In the genomic region with DNA sequence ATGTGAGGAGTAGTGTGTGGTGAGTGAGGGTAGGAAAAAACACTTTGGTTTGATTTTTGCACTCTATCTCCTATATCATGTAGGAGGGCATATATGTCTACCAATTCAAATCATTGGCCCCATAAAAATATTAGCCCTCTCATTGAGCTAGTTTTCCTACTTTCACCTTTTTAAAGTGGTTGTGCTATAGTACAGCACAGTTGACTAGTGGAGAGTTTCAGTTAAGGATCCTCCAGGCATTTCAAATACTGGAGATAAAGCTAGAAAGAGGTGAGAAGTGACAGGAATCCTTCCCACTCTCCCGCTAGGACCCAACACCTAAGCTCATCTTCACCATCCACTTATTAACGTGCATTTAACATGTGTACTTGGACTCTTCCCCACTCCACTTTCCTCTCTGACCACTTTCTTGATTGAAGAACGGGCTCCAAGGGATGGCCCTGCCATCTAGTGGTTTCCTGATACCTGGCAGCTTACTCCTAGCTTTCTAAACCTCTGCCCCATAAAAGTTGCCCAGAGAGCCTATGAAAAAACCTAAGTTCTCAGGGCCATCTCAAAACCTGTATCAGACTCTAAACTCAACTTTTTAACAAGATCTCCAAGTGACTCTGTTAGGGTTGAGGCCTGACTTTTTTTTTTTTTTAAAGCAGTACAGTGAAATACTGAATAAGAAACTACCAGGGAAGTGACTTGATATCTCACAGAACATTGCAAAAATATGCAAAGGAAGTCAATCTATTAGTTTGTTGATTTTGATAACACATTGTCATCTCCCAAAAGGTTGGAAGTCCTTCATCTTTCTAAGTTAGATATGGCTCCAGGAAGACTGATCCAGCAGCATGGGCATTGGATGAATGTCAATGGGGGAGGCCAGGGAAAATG, we compare ENCODE assay signal across 9 cellular contexts. TPM values are rescaled to one million over a fixed set of nuclear protein-coding genes. Genes with fewer than 3 reads are reported as not detected.
DNase-seq lines count a peak whose midpoint lies in the region; ATAC-seq and TF ChIP-seq lines count a peak whose summit lies in the region.
"Had no signal": no experiment of that assay in that cellular context is flagged by ENCODE, and none has a peak within 500 bp of the region (broad histone marks: within the 10 kb centered on the region; RNA-seq: fewer than 3 reads in every experiment).

No MANE protein-coding gene starts in this region.

- no peaks in the 10 kb centered on the region for H3K27me3 Mint-ChIP-seq in CD4-positive, alpha-beta T cell
- H3K27me3 Mint-ChIP-seq in CD8-positive, alpha-beta memory T cell = no peaks in the 10 kb centered on the region

- no peaks in the 10 kb centered on the region for H3K9me3 Mint-ChIP-seq in CD4-positive, alpha-beta T cell
- no peaks in the 10 kb centered on the region for H3K9me3 Mint-ChIP-seq in CD8-positive, alpha-beta memory T cell
- H3K9me3 Mint-ChIP-seq: T-helper 1 cell treated with Interleukin-12 subunit alpha and Interleukin-12 subunit beta and Interleukin-4 antibody, amounts not matched to agents 30 μg/mL and 1 μg/mL, for 36 hours had no signal

- ATAC-seq in CD4-positive, alpha-beta T cell (ENCODE audit: poor library complexity) = no peak
- peak; percentile 49 for ATAC-seq in GM18861 (IDR thresholded peaks at IDR 0.05; ENCODE audit: unreplicated experiment)
- peak; percentile 33 for ATAC-seq in HG03342 (IDR thresholded peaks at IDR 0.05; ENCODE audit: unreplicated experiment)

- no peak overlapping the region for H3K4me3 Mint-ChIP-seq in CD4-positive, alpha-beta T cell
- H3K4me3 Mint-ChIP-seq in CD8-positive, alpha-beta memory T cell = no peak overlapping the region
- H3K4me3 Mint-ChIP-seq: T-helper 1 cell treated with Interleukin-12 subunit alpha and Interleukin-12 subunit beta and Interleukin-4 antibody, amounts not matched to agents 30 μg/mL and 1 μg/mL, for 36 hours had no signal

- intact Hi-C loops in CD4-positive, alpha-beta T cell (cut with DNase I, micrococcal nuclease) = loop anchor here in 1 of 2 experiments (10.0 kb wide), 1 partner anchor 1162 kb away; no protein-coding TSS in a partner anchor
- intact Hi-C loops in ascending aorta (cut with DNase I) = loop anchor here (1.0 to 5.0 kb wide), 4 partner anchors 121 to 744 kb away; no protein-coding TSS in a partner anchor
- intact Hi-C loops in spleen (cut with DNase I; ENCODE audit: low total_unique reads) = loop anchor here (5.0 to 10.0 kb wide), 2 partner anchors 119 to 742 kb away; no protein-coding TSS in a partner anchor

- H3K27me3 ChIP-seq in CD4-positive, alpha-beta T cell (ENCODE audit: control insufficient read depth, insufficient read depth, low read length) = no peaks in the 10 kb centered on the region
- H3K27me3 ChIP-seq in ascending aorta = no peaks in the 10 kb centered on the region
- no peaks in the 10 kb centered on the region for H3K27me3 ChIP-seq in spleen (replicated peaks in 1 of 7)
- no peaks in the 10 kb centered on the region for H3K27me3 ChIP-seq in CD8-positive, alpha-beta memory T cell (ENCODE audit: insufficient read depth, low read length, poor library complexity, severe bottlenecking)

- H3K4me1 ChIP-seq in ascending aorta (no peaks in the 10 kb centered on the region), spleen (peaks cover 0 to 7% (median 1%) of the 10 kb centered on the region in 6 donors)
- H3K4me1 ChIP-seq in CD8-positive, alpha-beta memory T cell (ENCODE audit: insufficient read depth, low read length) = no peaks in the 10 kb centered on the region

- no peaks in the 10 kb centered on the region for H3K36me3 Mint-ChIP-seq in CD4-positive, alpha-beta T cell (ENCODE audit: low read depth)
- H3K36me3 Mint-ChIP-seq in CD8-positive, alpha-beta memory T cell = no peaks in the 10 kb centered on the region

- H3K27ac Mint-ChIP-seq in CD4-positive, alpha-beta T cell = no peak overlapping the region
- H3K27ac Mint-ChIP-seq in CD8-positive, alpha-beta memory T cell = peak overlapping the region in 1 of 8 donors; percentile 13
- H3K27ac Mint-ChIP-seq: T-helper 1 cell treated with Interleukin-12 subunit alpha and Interleukin-12 subunit beta and Interleukin-4 antibody, amounts not matched to agents 30 μg/mL and 1 μg/mL, for 36 hours had no signal

- 13 to 24% (median 19%) methylated on average over 3 of the region's 3 CpGs for WGBS in spleen, 5 donors

- H3K36me3 ChIP-seq in ascending aorta (no peaks in the 10 kb centered on the region), spleen (no peaks in the 10 kb centered on the region)
- H3K36me3 ChIP-seq in CD8-positive, alpha-beta memory T cell (ENCODE audit: insufficient read depth, low read length) = no peaks in the 10 kb centered on the region

- CTCF ChIA-PET in CD4-positive, alpha-beta T cell (lab: Charles Lee) = interaction anchor here (2.1 kb wide), 1 partner anchor 20 kb away, joined by 6 read pairs; no protein-coding TSS in a partner anchor
- CTCF ChIA-PET in CD8-positive, alpha-beta memory T cell (lab: Charles Lee) = interaction anchor here (1.2 to 5.7 kb wide), 6 partner anchors 9 to 24 kb away, joined by 3 to 33 read pairs (median 4); a partner anchor contains a TSS

- DNase-seq in CD4-positive, alpha-beta T cell = no peak
- peak; percentile 69 to 81 for DNase-seq in NCI-H524 (lab: John Stamatoyannopoulos, UW)
- DNase-seq in ascending aorta (ENCODE audit: low spot score in 2 of 2) = no peak
- peak; percentile 65 for DNase-seq in hepatic stellate cell (ENCODE audit: low spot score)
- DNase-seq in spleen = no peak
- no peak for DNase-seq in CD8-positive, alpha-beta memory T cell

- H3K4me3 ChIP-seq in ascending aorta = no peak overlapping the region
- H3K4me3 ChIP-seq in spleen = no peak overlapping the region
- no peak overlapping the region for H3K4me3 ChIP-seq in CD8-positive, alpha-beta memory T cell (ENCODE audit: low read length)

- no peak for TF ChIP-seq POLR2A in spleen (IDR thresholded peaks at IDR 0.05)

- H3K9me3 ChIP-seq in CD4-positive, alpha-beta T cell (ENCODE audit: control insufficient read depth, low read length) = no peaks in the 10 kb centered on the region
- no peaks in the 10 kb centered on the region for H3K9me3 ChIP-seq in ascending aorta
- no peaks in the 10 kb centered on the region for H3K9me3 ChIP-seq in spleen
- no peaks in the 10 kb centered on the region for H3K9me3 ChIP-seq in CD8-positive, alpha-beta memory T cell (ENCODE audit: low read length)

- POLR2A ChIA-PET in CD4-positive, alpha-beta T cell (lab: Charles Lee) = interaction anchor here (0.6 kb wide), 1 partner anchor 122 kb away, joined by 3 read pairs; no protein-coding TSS in a partner anchor
- POLR2A ChIA-PET in CD8-positive, alpha-beta memory T cell (lab: Charles Lee) = interaction anchor here (0.6 kb wide), 1 partner anchor 9 kb away, joined by 5 read pairs; no protein-coding TSS in a partner anchor

- H3K27ac ChIP-seq in CD4-positive, alpha-beta T cell (ENCODE audit: low read depth, low read length) = no peak overlapping the region
- H3K27ac ChIP-seq in ascending aorta (no peak overlapping the region), spleen (no peak overlapping the region)
- no peak overlapping the region for H3K27ac ChIP-seq in CD8-positive, alpha-beta memory T cell (ENCODE audit: low read depth, low read length)

- no peaks in the 10 kb centered on the region for H3K4me1 Mint-ChIP-seq in CD4-positive, alpha-beta T cell (ENCODE audit: low read depth)
- no peaks in the 10 kb centered on the region for H3K4me1 Mint-ChIP-seq in CD8-positive, alpha-beta memory T cell

- peak; percentile 41 for TF ChIP-seq CTCF in CD4-positive, alpha-beta T cell (IDR thresholded peaks at IDR 0.05)
- TF ChIP-seq CTCF in ascending aorta (IDR thresholded peaks at IDR 0.05) (peak; percentile 54 to 87 (median 71)), spleen (IDR thresholded peaks at IDR 0.05 in 8 of 11, conservative IDR thresholded peaks at IDR 0.05 in 3 of 11) (peak in 10 of 11 experiments; percentile 41 to 75 (median 68))

RNA-seq across cellular contexts. Expression of a gene that starts 17.9 kb away (rescaled TPM):
- 1 to 10 TPM in 1 of 2 experiments, under 1 TPM in 1; 0.93 to 1.0 TPM for total RNA-seq in CD4-positive, alpha-beta T cell
- total RNA-seq in ascending aorta = not detected
- 1 to 10 TPM; 1.2 to 9.1 (median 2.0) TPM for total RNA-seq in spleen
- 1 to 10 TPM; 1.2 to 3.6 (median 3.5) TPM for polyA plus RNA-seq in spleen
- not detected for total RNA-seq in CD8-positive, alpha-beta memory T cell
- polyA plus RNA-seq in CD8-positive, alpha-beta memory T cell = 0.79 TPM

Comparison
In these comparisons a context has a peak if more than half of its experiments do, and no peak if none do; other contexts are left out.
1. DNase-seq: peak in NCI-H524 (2 of 2) and hepatic stellate cell (single experiment); none in CD4-positive, alpha-beta T cell (0 of 10), ascending aorta (0 of 2), spleen (single experiment) and CD8-positive, alpha-beta memory T cell (0 of 5).
2. Peak in every context shown above with its lines, with median percentiles within 50 percentile points of each other: CTCF ChIP-seq.